In the genomic region with DNA sequence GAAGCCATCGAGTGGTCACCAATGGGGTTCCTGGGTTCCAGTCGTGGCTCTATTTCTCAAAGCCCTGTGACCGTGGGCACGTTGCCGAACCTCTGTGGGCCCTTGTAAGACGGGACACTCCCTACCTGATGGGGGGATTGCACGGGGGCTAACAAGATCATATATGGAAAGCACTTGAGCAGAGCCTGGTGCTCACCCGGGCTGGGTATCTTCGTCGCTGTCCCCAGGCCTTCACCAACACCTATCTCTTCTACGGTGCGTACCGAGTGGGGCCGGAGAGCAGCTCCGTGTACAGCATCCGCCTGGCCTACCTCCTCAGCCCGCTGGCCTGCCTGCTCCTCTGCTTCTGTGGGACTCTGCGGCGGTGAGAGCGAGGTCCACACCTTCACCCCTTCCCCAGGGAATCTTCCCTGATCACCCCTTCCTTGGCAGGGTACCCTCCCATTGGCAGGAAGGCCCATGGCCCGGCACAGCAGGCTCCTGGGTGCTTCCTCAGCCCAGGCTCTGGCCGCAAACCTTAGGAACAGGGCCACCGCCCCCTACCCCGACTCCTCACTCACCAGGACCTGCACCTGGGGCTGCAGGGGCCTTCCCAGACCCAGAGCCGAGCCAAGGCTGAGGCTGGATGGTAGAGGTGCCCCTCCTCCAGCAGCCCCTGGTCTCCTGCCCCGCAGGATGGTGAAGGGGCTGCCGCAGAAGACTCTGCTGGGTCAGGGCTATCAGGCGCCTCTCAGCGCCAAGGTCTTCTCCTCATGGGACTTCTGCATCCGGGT, we compare ENCODE assay signal across 11 cellular contexts. TPM values are rescaled to one million over a fixed set of nuclear protein-coding genes. Genes with fewer than 3 reads are reported as not detected.
DNase-seq lines count a peak whose midpoint lies in the region; ATAC-seq and TF ChIP-seq lines count a peak whose summit lies in the region.
"Had no signal": no experiment of that assay in that cellular context is flagged by ENCODE, and none has a peak within 500 bp of the region (broad histone marks: within the 10 kb centered on the region; RNA-seq: fewer than 3 reads in every experiment).

No MANE protein-coding gene starts in this region.

- no peak for TF ChIP-seq CTCF in right atrium auricular region (IDR thresholded peaks at IDR 0.05)
- TF ChIP-seq CTCF in WTC11 (IDR thresholded peaks at IDR 0.05) = no peak
- no peak for TF ChIP-seq CTCF in dorsolateral prefrontal cortex (IDR thresholded peaks at IDR 0.05 in 54 of 56, conservative IDR thresholded peaks at IDR 0.05 in 2 of 56; ENCODE audit: low read depth in 1 of 56, partially characterized antibody in 56 of 56)
- no peak for TF ChIP-seq CTCF in stomach (IDR thresholded peaks at IDR 0.05)

- ATAC-seq in WTC11 (no peak), HG03432 (IDR thresholded peaks at IDR 0.05; ENCODE audit: unreplicated experiment) (no peak)

- DNase-seq in cardiac septum (ENCODE audit: low spot score) = peak; percentile 69
- DNase-seq in right atrium auricular region (ENCODE audit: low spot score) = no peak
- no peak for DNase-seq in WTC11 (ENCODE audit: low spot score)
- DNase-seq in dorsolateral prefrontal cortex = no peak
- no peak for DNase-seq in NCI-H2196 (lab: John Stamatoyannopoulos, UW; ENCODE audit: unreplicated experiment)
- DNase-seq in stomach = no peak

- H3K27me3 Mint-ChIP-seq in WTC11 (ENCODE audit: low read depth) = peaks cover 17% of the 10 kb centered on the region

- H3K9me3 ChIP-seq in right atrium auricular region (no peaks in the 10 kb centered on the region), stomach (no peaks in the 10 kb centered on the region)

- H3K36me3 ChIP-seq in right atrium auricular region (no peaks in the 10 kb centered on the region), stomach (peaks cover 0 to 9% (median 0%) of the 10 kb centered on the region in 4 donors)

- H3K4me1 Mint-ChIP-seq in WTC11 = peaks cover 36% of the 10 kb centered on the region

- H3K27ac ChIP-seq in right atrium auricular region (no peak overlapping the region), dorsolateral prefrontal cortex (peak overlapping the region in 37 of 59 donors; percentile 9 to 100 (median 99)), temporal lobe (ENCODE audit: low read depth, low read length) (peak overlapping the region; percentile 72), stomach (peak overlapping the region in 2 of 5 donors; percentile 4 to 13)

- WGBS in stomach, 5 donors = 84 to 95% (median 88%) methylated on average over 18 to 30 of the region's 30 CpGs

- no peak for TF ChIP-seq POLR2A in stomach (IDR thresholded peaks at IDR 0.05)

- H3K27me3 ChIP-seq in right atrium auricular region = no peaks in the 10 kb centered on the region
- peaks cover 0 to 13% (median 0%) of the 10 kb centered on the region in 45 donors for H3K27me3 ChIP-seq in dorsolateral prefrontal cortex
- H3K27me3 ChIP-seq in stomach = peaks cover 0 to 34% (median 5%) of the 10 kb centered on the region in 3 donors

- no peak for TF ChIP-seq EP300 in stomach (IDR thresholded peaks at IDR 0.05)

- H3K9me3 Mint-ChIP-seq in WTC11 = no peaks in the 10 kb centered on the region
- H3K9me3 Mint-ChIP-seq: mesothelial cell of epicardium had no signal

- CTCF ChIA-PET in WTC11 (lab: Charles Lee) = interaction anchor here (0.5 to 10.2 kb wide), 8 partner anchors 19 to 766 kb away, joined by 3 to 82 read pairs (median 5); partner anchors contain the start of genes AFMID and TK1

- no peak overlapping the region for H3K4me3 Mint-ChIP-seq in WTC11

- POLR2A ChIA-PET in WTC11 (lab: Charles Lee) = interaction anchor here (1.1 kb wide), 1 partner anchor 54 kb away, joined by 4 read pairs; the partner anchor contains the start of genes AFMID and TK1

- H3K4me3 ChIP-seq in right atrium auricular region = no peak overlapping the region
- H3K4me3 ChIP-seq in dorsolateral prefrontal cortex = no peak overlapping the region
- no peak overlapping the region for H3K4me3 ChIP-seq in stomach

- intact Hi-C loops in cardiac septum (cut with DNase I) (no loop called here), dorsolateral prefrontal cortex (cut with DNase I) (loop anchor here in 1 of 2 donors (5.0 kb wide), 1 partner anchor 34 kb away; the partner anchor contains the start of gene SYNGR2), stomach (cut with DNase I; ENCODE audit: low total_unique reads) (no loop called here)

- peaks cover 1 to 48% of the 10 kb centered on the region in 2 donors for H3K4me1 ChIP-seq in right atrium auricular region
- H3K4me1 ChIP-seq in stomach = peaks cover 33 to 84% (median 53%) of the 10 kb centered on the region in 4 donors

- no peak overlapping the region for H3K27ac Mint-ChIP-seq in WTC11
- H3K27ac Mint-ChIP-seq: mesothelial cell of epicardium had no signal

- H3K36me3 Mint-ChIP-seq in WTC11 = no peaks in the 10 kb centered on the region
- H3K36me3 Mint-ChIP-seq: mesothelial cell of epicardium had no signal

TF ChIP-seq in WTC11, 78 proteins besides CTCF, POLR2A, EP300 and RAD21:
- 0 out of 2 replicates have a peak, but pooled peaks have one; percentile 8 for TF ChIP-seq PRDM15 (CRISPR knock-in tag; IDR thresholded peaks at IDR 0.05)
- TF ChIP-seq, protein P1, sequence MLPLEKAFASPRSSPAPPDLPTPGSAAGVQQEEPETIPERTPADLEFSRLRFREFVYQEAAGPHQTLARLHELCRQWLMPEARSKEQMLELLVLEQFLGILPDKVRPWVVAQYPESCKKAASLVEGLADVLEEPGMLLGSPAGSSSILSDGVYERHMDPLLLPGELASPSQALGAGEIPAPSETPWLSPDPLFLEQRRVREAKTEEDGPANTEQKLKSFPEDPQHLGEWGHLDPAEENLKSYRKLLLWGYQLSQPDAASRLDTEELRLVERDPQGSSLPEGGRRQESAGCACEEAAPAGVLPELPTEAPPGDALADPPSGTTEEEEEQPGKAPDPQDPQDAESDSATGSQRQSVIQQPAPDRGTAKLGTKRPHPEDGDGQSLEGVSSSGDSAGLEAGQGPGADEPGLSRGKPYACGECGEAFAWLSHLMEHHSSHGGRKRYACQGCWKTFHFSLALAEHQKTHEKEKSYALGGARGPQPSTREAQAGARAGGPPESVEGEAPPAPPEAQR (CRISPR knock-in tag; IDR thresholded peaks at IDR 0.05) = no peak

RNA-seq across cellular contexts. Expression of gene TMC8, which starts 2.8 kb away (rescaled TPM):
- total RNA-seq in cardiac septum = 2.2 TPM
- 1 to 10 TPM; 1.0 to 2.6 TPM for total RNA-seq in right atrium auricular region
- total RNA-seq in WTC11 (2021) = 2.9 to 3.7 TPM (median 3.1 TPM) in 3 replicates
- 10 to 100 TPM in 18 of 120 experiments, 1 to 10 TPM in 101, under 1 TPM in 1; 0.90 to 20.9 (median 6.7) TPM for total RNA-seq in dorsolateral prefrontal cortex
- 0.49 TPM for total RNA-seq in temporal lobe
- total RNA-seq in stomach = 10 to 100 TPM in 2 of 5 donors, 1 to 10 TPM in 3; 4.1 to 19.8 (median 7.8) TPM
- polyA plus RNA-seq in stomach = 1 to 10 TPM; 1.6 to 3.3 (median 2.4) TPM
- polyA plus RNA-seq: AG04450 had no signal

RNA-seq across cellular contexts. Expression of gene TMC6, which starts 4.8 kb away (rescaled TPM):
- total RNA-seq in cardiac septum = 80.1 TPM
- 10 to 100 TPM in 1 of 2 donors, 1 to 10 TPM in 1; 7.5 to 41.3 TPM for total RNA-seq in right atrium auricular region
- 90.9 to 120 TPM (median 93.2 TPM) in 3 replicates for total RNA-seq in WTC11 (2021)
- 100 to 1,000 TPM in 45 of 120 experiments, 10 to 100 TPM in 75; 17.3 to 352 (median 81.1) TPM for total RNA-seq in dorsolateral prefrontal cortex
- 2.0 TPM for total RNA-seq in temporal lobe
- total RNA-seq in stomach = 100 to 1,000 TPM in 1 of 5 donors, 10 to 100 TPM in 4; 29.9 to 223 (median 46.1) TPM
- 10 to 100 TPM in 2 of 3 donors, 1 to 10 TPM in 1; 9.2 to 43.5 (median 17.9) TPM for polyA plus RNA-seq in stomach

RNA-seq across cellular contexts. Expression of gene C17orf99, which starts 12.8 kb away (rescaled TPM):
- total RNA-seq in cardiac septum (not detected), right atrium auricular region (not detected), WTC11 (2021) (not detected in 3 replicates), dorsolateral prefrontal cortex (1 to 10 TPM in 2 of 120 experiments, under 1 TPM in 9, not detected in 109; 0.18 to 1.9 (median 0.31) TPM), temporal lobe (not detected), stomach (not detected)
- polyA plus RNA-seq in stomach = under 1 TPM in 1 of 3 donors, not detected in 2; 0.08 TPM
- total RNA-seq: epithelial cell of proximal tubule, mesothelial cell of epicardium had no signal
- polyA plus RNA-seq: AG04450 had no signal

RNA-seq across cellular contexts. Expression of gene SYNGR2, which starts 35.0 kb away (rescaled TPM):
- total RNA-seq in cardiac septum = 116 TPM
- total RNA-seq in right atrium auricular region = 100 to 1,000 TPM in 1 of 2 donors, 10 to 100 TPM in 1; 52.8 to 129 TPM
- 47.7 to 50.3 TPM (median 50.2 TPM) in 3 replicates for total RNA-seq in WTC11 (2021)
- 100 to 1,000 TPM in 3 of 120 experiments, 10 to 100 TPM in 117; 19.6 to 122 (median 45.6) TPM for total RNA-seq in dorsolateral prefrontal cortex
- 3.0 TPM for total RNA-seq in temporal lobe
- total RNA-seq in stomach = 100 to 1,000 TPM in 1 of 5 donors, 10 to 100 TPM in 4; 28.6 to 219 (median 44.9) TPM
- polyA plus RNA-seq in stomach = 100 to 1,000 TPM in 1 of 3 donors, 10 to 100 TPM in 2; 36.0 to 151 (median 71.7) TPM

RNA-seq across cellular contexts. Expression of gene TK1, which starts 53.5 kb away (rescaled TPM):
- total RNA-seq in cardiac septum = 1.2 TPM
- 1 to 10 TPM; 2.2 TPM for total RNA-seq in right atrium auricular region
- total RNA-seq in WTC11 (2021) = 72.5 to 84.1 TPM (median 82.6 TPM) in 3 replicates
- 1 to 10 TPM in 109 of 120 experiments, under 1 TPM in 11; 0.55 to 5.6 (median 1.9) TPM for total RNA-seq in dorsolateral prefrontal cortex
- total RNA-seq in temporal lobe = 1.7 TPM
- 10 to 100 TPM in 4 of 5 donors, 1 to 10 TPM in 1; 4.5 to 35.6 (median 17.8) TPM for total RNA-seq in stomach
- polyA plus RNA-seq in stomach = 10 to 100 TPM in 2 of 3 donors, 1 to 10 TPM in 1; 8.7 to 38.1 (median 17.7) TPM

Comparison
In these comparisons a context has a peak if more than half of its experiments do, and no peak if none do; other contexts are left out.
1. H3K27ac ChIP-seq: peak in dorsolateral prefrontal cortex (37 of 59) and temporal lobe (single experiment); none in right atrium auricular region (0 of 2).